Comparison of ENCODE assay signal across 22 cellular contexts in the genomic region with DNA sequence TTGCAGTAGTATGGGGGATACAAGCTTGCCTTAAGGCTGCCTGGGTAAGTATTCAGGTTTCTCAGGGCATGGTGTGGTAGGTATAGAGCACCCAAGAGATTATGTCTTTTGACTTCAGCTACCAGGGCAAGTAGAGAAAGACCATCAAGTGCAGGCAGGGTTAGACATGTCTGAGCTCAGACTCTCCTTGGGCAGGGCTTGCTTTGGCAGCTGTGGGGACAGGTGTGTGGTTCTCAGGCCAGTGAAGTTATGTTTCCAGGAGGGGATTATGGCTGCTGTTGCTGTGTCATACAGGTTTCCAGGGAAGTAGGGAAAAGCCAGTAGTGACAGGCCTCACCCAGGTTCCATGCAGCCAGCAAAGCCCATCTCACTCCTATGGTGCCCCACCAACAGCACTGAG.
"Had no signal": no experiment of that assay in that cellular context is flagged by ENCODE, and none has a peak within 500 bp of the region (broad histone marks: within the 10 kb centered on the region; RNA-seq: fewer than 3 reads in every experiment).

No MANE protein-coding gene starts in this region.

- H3K36me3 ChIP-seq: esophagus muscularis mucosa, gastrocnemius medialis, heart right ventricle, left lung, lower lobe of right lung had no signal

- H3K4me1 ChIP-seq: esophagus muscularis mucosa, gastrocnemius medialis, heart right ventricle, left lung, lower lobe of right lung had no signal

- H3K4me1 Mint-ChIP-seq: memory B cell had no signal

- H3K36me3 Mint-ChIP-seq: memory B cell had no signal

- H3K27ac Mint-ChIP-seq: memory B cell had no signal

- H3K9me3 ChIP-seq: gastrocnemius medialis, lower lobe of right lung had no signal

- ATAC-seq: gastrocnemius medialis, heart right ventricle, left cardiac atrium, left lung, left ventricle myocardium superior, lower lobe of right lung had no signal

- H3K4me3 Mint-ChIP-seq: memory B cell had no signal

- H3K4me3 ChIP-seq: coronary artery, dorsolateral prefrontal cortex, esophagus muscularis mucosa, gastrocnemius medialis, heart right ventricle, left lung, lower lobe of right lung had no signal

- FAIRE-seq: colon, endothelial cell of umbilical vein, islet of Langerhans had no signal

- H3K27me3 ChIP-seq: dorsolateral prefrontal cortex, esophagus muscularis mucosa, gastrocnemius medialis, heart right ventricle, left lung had no signal

- H3K27me3 Mint-ChIP-seq: memory B cell had no signal

- DNase-seq: dermis blood vessel endothelial cell; dorsolateral prefrontal cortex; effector CD4-positive, alpha-beta T cell; effector memory CD4-positive, alpha-beta T cell; foreskin melanocyte; gastrocnemius medialis; glutamatergic neuron; head of caudate nucleus; heart right ventricle; hippocampal formation; left cardiac atrium; left lung; left ventricle myocardium superior; lower lobe of right lung; mesendoderm; midbrain had no signal

- H3K27ac ChIP-seq: coronary artery, dorsolateral prefrontal cortex, esophagus muscularis mucosa, gastrocnemius medialis, heart right ventricle, left lung, lower lobe of right lung had no signal
